In genomic region chr14:68977741-68978549, GRCh38 we compare ENCODE assay signal across 1 cellular context.
A peak's percentile ranks its signal among the peaks of the same experiment; 100 is the strongest.
TF ChIP-seq lines count a peak whose summit lies in the region.

No MANE protein-coding gene starts in this region.

TF ChIP-seq in HepG2, 621 proteins besides CTCF, POLR2A, EP300 and RAD21 (continued from another document and continues in another):
- TF ChIP-seq ZNF609 (CRISPR knock-in tag; IDR thresholded peaks at IDR 0.05; ENCODE audit: borderline replicate concordance) (peak; percentile 39), BRCA1 (CRISPR knock-in tag; IDR thresholded peaks at IDR 0.05) (no peak), YY1 (IDR thresholded peaks at IDR 0.05; ENCODE audit: insufficient read depth, insufficient replicate concordance, low read depth, low read length) (no peak), ZNF264 (CRISPR knock-in tag; IDR thresholded peaks at IDR 0.05) (no peak), ZBTB40 (IDR thresholded peaks at IDR 0.05) (no peak), ZBTB40 (CRISPR knock-in tag; IDR thresholded peaks at IDR 0.05) (no peak), E2F2 (CRISPR knock-in tag; IDR thresholded peaks at IDR 0.05; ENCODE audit: borderline replicate concordance) (no peak; the same call in 1 of the 2 replicates), CBX1 (IDR thresholded peaks at IDR 0.05; ENCODE audit: low read depth) (no peak), ZFAT (CRISPR knock-in tag; conservative IDR thresholded peaks at IDR 0.05) (no peak), POGZ (CRISPR knock-in tag; IDR thresholded peaks at IDR 0.05) (peak; percentile 70; the same call in 1 of the 2 replicates), MEIS1 (CRISPR knock-in tag; IDR thresholded peaks at IDR 0.05; ENCODE audit: borderline replicate concordance) (no peak), KDM5A (IDR thresholded peaks at IDR 0.05; ENCODE audit: borderline replicate concordance, low read length) (no peak), STAG1 (CRISPR knock-in tag; IDR thresholded peaks at IDR 0.05) (peak; percentile 12; the same call in 1 of the 2 replicates), NONO (IDR thresholded peaks at IDR 0.05) (no peak), NONO (CRISPR knock-in tag; conservative IDR thresholded peaks at IDR 0.05) (0 out of 2 replicates have a peak, but pooled peaks have one; percentile 15), HNRNPH1 (optimal IDR thresholded peaks at IDR 0.05; ENCODE audit: low read depth, low read length) (no peak), DDIT3 (CRISPR knock-in tag; IDR thresholded peaks at IDR 0.05) (no peak), GABPB1 (CRISPR knock-in tag; IDR thresholded peaks at IDR 0.05) (peak; percentile 67), ZNF207 (IDR thresholded peaks at IDR 0.05; ENCODE audit: borderline replicate concordance) (no peak), NCOA5 (CRISPR knock-in tag; IDR thresholded peaks at IDR 0.05) (no peak), HNRNPLL (IDR thresholded peaks at IDR 0.05; ENCODE audit: low read depth, low read length, poor library complexity, severe bottlenecking) (peak; percentile 68), ETV5 (CRISPR knock-in tag; IDR thresholded peaks at IDR 0.05; ENCODE audit: borderline replicate concordance) (peak; percentile 83), ZNF773 (CRISPR knock-in tag; IDR thresholded peaks at IDR 0.05; ENCODE audit: borderline replicate concordance) (no peak), ZNF432 (CRISPR knock-in tag; IDR thresholded peaks at IDR 0.05; ENCODE audit: borderline replicate concordance) (no peak), ASH2L (IDR thresholded peaks at IDR 0.05; ENCODE audit: insufficient read length, low read depth, low read length) (peak; percentile 28), HMGXB3 (CRISPR knock-in tag; IDR thresholded peaks at IDR 0.05; ENCODE audit: borderline replicate concordance) (0 out of 2 replicates have a peak, but pooled peaks have one; percentile 22), ZNF607 (CRISPR knock-in tag; IDR thresholded peaks at IDR 0.05; ENCODE audit: borderline replicate concordance) (no peak), ZNF317 (CRISPR knock-in tag; IDR thresholded peaks at IDR 0.05) (peak; percentile 74; the same call in 1 of the 2 replicates), ZBTB33 (CRISPR knock-in tag; IDR thresholded peaks at IDR 0.05) (0 out of 2 replicates have a peak, but pooled peaks have one; percentile 8), ZNF354B (CRISPR knock-in tag; IDR thresholded peaks at IDR 0.05) (no peak), DZIP1 (CRISPR knock-in tag; IDR thresholded peaks at IDR 0.05) (no peak; the same call in 1 of the 2 replicates), ATF7 (IDR thresholded peaks at IDR 0.05) (no peak), ATF7 (CRISPR knock-in tag; IDR thresholded peaks at IDR 0.05) (no peak)
